In genomic region chr14:28754209-28754985, GRCh38 we compare ENCODE assay signal across 9 cellular contexts. TPM values are rescaled to one million over a fixed set of nuclear protein-coding genes. Genes with fewer than 3 reads are reported as not detected.
DNase-seq lines count a peak whose midpoint lies in the region; ATAC-seq lines count a peak whose summit lies in the region.
"Had no signal": no experiment of that assay in that cellular context is flagged by ENCODE, and none has a peak within 500 bp of the region (broad histone marks: within the 10 kb centered on the region; RNA-seq: fewer than 3 reads in every experiment).

No MANE protein-coding gene starts in this region.

- in situ Hi-C loops in SK-MEL-5 (cut with HindIII; ENCODE audit: low pct_unique_long_range_greater_than_20kb, low sequenced_read_pairs): no loop called here

- ATAC-seq in HG03378 (IDR thresholded peaks at IDR 0.05; ENCODE audit: unreplicated experiment): no peak

- H3K4me3 ChIP-seq in Jurkat, Clone E6-1 (ENCODE audit: low read length): no peak overlapping the region

- peak overlapping the region; percentile 9 for H3K27ac ChIP-seq in temporal lobe (ENCODE audit: low read depth, low read length)

- peak; percentile 7 to 48 for DNase-seq in NCI-H526 (lab: John Stamatoyannopoulos, UW)
- DNase-seq in NCI-H526 treated with DMSO at 0.1 percent for 48 hours (lab: John Stamatoyannopoulos, UW): no peak
- DNase-seq in Jurkat, Clone E6-1 (ENCODE audit: low read depth, low spot score): peak; percentile 26
- DNase-seq in SK-MEL-5 (ENCODE audit: low read depth, low spot score): peak; percentile 72
- DNase-seq in foreskin melanocyte: peak; percentile 26
- DNase-seq in activated CD4-positive, alpha-beta T cell treated with anti-CD3 and anti-CD28 coated beads for 1 hour: no peak

RNA-seq across cellular contexts. Expression of gene FOXG1, which starts 12.2 kb away (rescaled TPM):
- polyA plus RNA-seq in Jurkat, Clone E6-1 (2012; ENCODE audit: insufficient read depth, insufficient read length): not detected
- not detected in 2 replicates for total RNA-seq in SK-MEL-5 (2014; rRNA removed; shearing (Covaris generic))
- 0.01 TPM in 1 of 2 replicates, not detected in the other for polyA plus RNA-seq in SK-MEL-5 (2015; cell fraction: cytosol; rRNA removed)
- polyA plus RNA-seq in SK-MEL-5 (2015; cell fraction: nucleus; rRNA removed): not detected in 2 replicates
- total RNA-seq in temporal lobe: 54.8 TPM
- polyA plus RNA-seq: adipose tissue had no signal

Comparison
In these comparisons a context has a peak if more than half of its experiments do, and no peak if none do; other contexts are left out.
1. DNase-seq: peak in NCI-H526 (2 of 2), Jurkat, Clone E6-1 (single experiment), SK-MEL-5 (single experiment) and foreskin melanocyte (single experiment); none in NCI-H526 treated with DMSO at 0.1 percent for 48 hours (single experiment) and activated CD4-positive, alpha-beta T cell treated with anti-CD3 and anti-CD28 coated beads for 1 hour (single experiment).
2. RNA of gene FOXG1, which starts 12.2 kb away (total RNA-seq): 54.8 TPM in temporal lobe (single experiment); not detected in SK-MEL-5; every median in the first group is over 10 times any median in the second.